ENCODE assay signal across 20 cellular contexts in the genomic region with DNA sequence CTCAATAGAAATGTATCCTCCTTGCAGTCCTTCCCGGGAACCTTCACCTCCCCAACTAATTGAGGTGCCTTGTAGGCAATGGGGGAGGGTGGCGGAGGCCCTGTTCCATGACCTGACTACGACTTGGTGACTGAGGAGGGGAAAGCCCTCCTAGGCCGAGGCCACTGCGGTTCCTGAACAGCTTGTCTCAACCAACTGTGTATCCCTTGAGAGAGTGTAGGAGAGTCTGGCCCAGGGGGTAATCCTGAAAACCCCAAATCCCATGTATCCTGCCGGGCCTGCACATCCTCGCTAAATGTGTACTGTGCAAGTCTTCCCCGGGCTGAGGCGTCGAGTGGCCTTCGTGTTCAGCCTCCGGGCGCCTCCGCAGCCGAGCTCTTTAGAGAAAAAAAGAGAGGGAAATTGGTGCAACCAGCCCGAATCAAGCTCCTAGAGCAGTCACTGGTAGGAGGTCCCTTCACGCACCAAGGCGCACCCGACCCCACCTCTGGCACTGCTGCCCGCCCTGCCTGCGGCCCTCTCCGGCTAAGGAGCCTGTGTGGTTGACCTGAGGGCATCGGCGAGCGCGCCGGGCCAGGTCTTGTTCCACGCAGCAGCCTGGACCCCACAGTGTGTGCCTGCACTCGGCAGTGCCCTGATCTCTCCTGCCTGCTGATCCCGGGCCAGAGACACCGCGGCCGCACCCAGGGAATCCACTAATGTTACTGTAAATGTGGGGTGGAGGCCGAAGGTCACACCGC. TPM values are rescaled to one million over a fixed set of nuclear protein-coding genes. Genes with fewer than 3 reads are reported as not detected.
A peak's percentile ranks its signal among the peaks of the same experiment; 100 is the strongest.
DNase-seq lines count a peak whose midpoint lies in the region; ATAC-seq and TF ChIP-seq lines count a peak whose summit lies in the region.
"Had no signal": no experiment of that assay in that cellular context is flagged by ENCODE, and none has a peak within 500 bp of the region (broad histone marks: within the 10 kb centered on the region; RNA-seq: fewer than 3 reads in every experiment).

No MANE protein-coding gene starts in this region.

- TF ChIP-seq CTCF in SK-N-SH (IDR thresholded peaks at IDR 0.05) (no peak), body of pancreas (IDR thresholded peaks at IDR 0.05) (no peak)

- WGBS in SK-N-SH (ENCODE audit: low lambda C conversion rate), result 27% methylated on average over 21 of the region's 35 CpGs
- WGBS in body of pancreas, 2 donors, result 35 to 64% methylated on average over 20 to 35 of the region's 35 CpGs

- H3K9me2 ChIP-seq in SK-N-SH, result no peaks in the 10 kb centered on the region

- no peak overlapping the region for H3K27ac ChIP-seq in SK-N-SH (ENCODE audit: low read depth in 2 of 2, low read length in 1 of 2)
- peak overlapping the region; percentile 44 to 93 (median 82) for H3K27ac ChIP-seq in body of pancreas
- H3K27ac ChIP-seq: brain microvascular endothelial cell, ovary, upper lobe of left lung had no signal

- H3K27me3 ChIP-seq in SK-N-SH (ENCODE audit: insufficient read depth) (peaks cover 98% of the 10 kb centered on the region), body of pancreas (peaks cover 0 to 22% of the 10 kb centered on the region in 2 donors)
- H3K27me3 ChIP-seq: ovary had no signal

- no peaks in the 10 kb centered on the region for H3K79me2 ChIP-seq in SK-N-SH (ENCODE audit: insufficient read depth)

- TF ChIP-seq EP300 in SK-N-SH (IDR thresholded peaks at IDR 0.05; ENCODE audit: borderline replicate concordance in 1 of 2, low read depth in 1 of 2, low read length in 1 of 2), result no peak

- H3F3A ChIP-seq in SK-N-SH (replicated peaks; ENCODE audit: insufficient read depth), result peaks cover 5% of the 10 kb centered on the region

- no peak overlapping the region for H3K9ac ChIP-seq in SK-N-SH

- no peak overlapping the region for H3K4me2 ChIP-seq in SK-N-SH

- TF ChIP-seq RAD21 in SK-N-SH (IDR thresholded peaks at IDR 0.05; ENCODE audit: low read length), result no peak

- H2AFZ ChIP-seq in SK-N-SH (ENCODE audit: low read depth), result no peak overlapping the region

- no peak overlapping the region for H3K4me3 ChIP-seq in SK-N-SH (ENCODE audit: low read depth in 2 of 2, low read length in 1 of 2)
- no peak overlapping the region for H3K4me3 ChIP-seq in body of pancreas
- H3K4me3 ChIP-seq: ovary, upper lobe of left lung had no signal

- no peak for DNase-seq in SK-N-SH
- DNase-seq in body of pancreas, result no peak
- peak; percentile 62 for DNase-seq in islet precursor cell
- DNase-seq in renal cortical epithelial cell (ENCODE audit: low read depth), result peak; percentile 53
- DNase-seq in NCI-H1694 (lab: John Stamatoyannopoulos, UW), result no peak
- DNase-seq in KG1 (lab: John Stamatoyannopoulos, UW), result no peak
- no peak for DNase-seq in H4 (ENCODE audit: low spot score)
- DNase-seq: 8988T; activated T-cell treated with anti-CD3 and anti-CD28 coated beads for 4 hours; brain microvascular endothelial cell; CD4-positive, CD25-positive, alpha-beta regulatory T cell; effector memory CD4-positive, alpha-beta T cell; GOT3; midbrain; NCI-H2171; ovary; stimulated activated naive CD4-positive, alpha-beta T cell had no signal

- no peaks in the 10 kb centered on the region for H3K9me3 ChIP-seq in SK-N-SH
- no peaks in the 10 kb centered on the region for H3K9me3 ChIP-seq in body of pancreas
- H3K9me3 ChIP-seq: upper lobe of left lung had no signal

- 0 out of 2 replicates have a peak, but pooled peaks cover 3% of the 10 kb centered on the region for H4K20me1 ChIP-seq in SK-N-SH (ENCODE audit: insufficient read depth)

- peak; percentile 13; the same call in 1 of the 3 replicates for ATAC-seq in SK-N-SH treated with all-trans-retinoic acid at 6 μM for 48 hours
- no peak for ATAC-seq in body of pancreas

- CTCF ChIA-PET in SK-N-SH (lab: Yijun Ruan, JAX), result interaction anchor here (1.0 to 1.3 kb wide), 4 partner anchors 14 to 712 kb away, joined by 3 to 4 read pairs (median 3); no protein-coding TSS in a partner anchor

- H3K36me3 ChIP-seq in SK-N-SH (replicated peaks in 1 of 2; ENCODE audit: control insufficient read depth in 1 of 2, insufficient read depth in 2 of 2, low read length in 1 of 2) (no peaks in the 10 kb centered on the region), body of pancreas (replicated peaks in 1 of 2; ENCODE audit: insufficient read depth in 1 of 2, low read depth in 2 of 2) (no peaks in the 10 kb centered on the region)
- H3K36me3 ChIP-seq: brain microvascular endothelial cell, ovary, upper lobe of left lung had no signal

- intact Hi-C loops in body of pancreas (cut with DNase I), result no loop called here

- POLR2A ChIA-PET in SK-N-SH (lab: Yijun Ruan, JAX), result no interaction called here

- H3K4me1 ChIP-seq in SK-N-SH (ENCODE audit: control insufficient read depth in 1 of 2, insufficient read depth in 2 of 2, low read depth in 1 of 2, low read length in 1 of 2) (no peaks in the 10 kb centered on the region), body of pancreas (peaks cover 27% of the 10 kb centered on the region)

- TF ChIP-seq POLR2A in body of pancreas (IDR thresholded peaks at IDR 0.05), result no peak

TF ChIP-seq in SK-N-SH treated with all-trans-retinoic acid at 6 μM for 48 hours, 23 proteins besides CTCF, POLR2A, EP300 and RAD21 (continues in another document):
- TF ChIP-seq BACH2 (CRISPR knock-in tag; IDR thresholded peaks at IDR 0.05; ENCODE audit: borderline replicate concordance) (no peak), TSHZ2 (CRISPR knock-in tag; IDR thresholded peaks at IDR 0.05) (no peak)

TF ChIP-seq in SK-N-SH, 30 proteins besides CTCF, POLR2A, EP300 and RAD21:
- TF ChIP-seq RCOR1 (IDR thresholded peaks at IDR 0.05; ENCODE audit: low read length) (no peak), MXI1 (IDR thresholded peaks at IDR 0.05; ENCODE audit: low read depth, low read length) (no peak), SMC3 (IDR thresholded peaks at IDR 0.05; ENCODE audit: low read depth, low read length) (no peak), ELF1 (IDR thresholded peaks at IDR 0.05) (no peak), FOSL2 (IDR thresholded peaks at IDR 0.05; ENCODE audit: borderline replicate concordance, low read depth) (no peak), POLR2AphosphoS5 (IDR thresholded peaks at IDR 0.05; ENCODE audit: low read depth, low read length) (no peak), PBX3 (IDR thresholded peaks at IDR 0.05) (no peak), RFX5 (IDR thresholded peaks at IDR 0.05; ENCODE audit: low read length) (no peak), EZH2phosphoT487 (IDR thresholded peaks at IDR 0.05; ENCODE audit: borderline replicate concordance, low read depth) (no peak), TCF12 (IDR thresholded peaks at IDR 0.05) (no peak), MEF2A (IDR thresholded peaks at IDR 0.05; ENCODE audit: borderline replicate concordance, low read depth) (no peak), TEAD4 (IDR thresholded peaks at IDR 0.05; ENCODE audit: borderline replicate concordance, insufficient read depth) (no peak), GATA2 (CRISPR knock-in tag; IDR thresholded peaks at IDR 0.05) (no peak), GABPA (IDR thresholded peaks at IDR 0.05; ENCODE audit: low read depth) (no peak), CHD2 (IDR thresholded peaks at IDR 0.05; ENCODE audit: low read length, partially characterized antibody) (no peak), TAF1 (IDR thresholded peaks at IDR 0.05; ENCODE audit: borderline replicate concordance, low read depth, low read length) (no peak), RXRA (IDR thresholded peaks at IDR 0.05; ENCODE audit: borderline replicate concordance, low read depth) (no peak), USF2 (IDR thresholded peaks at IDR 0.05; ENCODE audit: borderline replicate concordance, low read depth, low read length) (no peak)
- TF ChIP-seq, protein P1, sequence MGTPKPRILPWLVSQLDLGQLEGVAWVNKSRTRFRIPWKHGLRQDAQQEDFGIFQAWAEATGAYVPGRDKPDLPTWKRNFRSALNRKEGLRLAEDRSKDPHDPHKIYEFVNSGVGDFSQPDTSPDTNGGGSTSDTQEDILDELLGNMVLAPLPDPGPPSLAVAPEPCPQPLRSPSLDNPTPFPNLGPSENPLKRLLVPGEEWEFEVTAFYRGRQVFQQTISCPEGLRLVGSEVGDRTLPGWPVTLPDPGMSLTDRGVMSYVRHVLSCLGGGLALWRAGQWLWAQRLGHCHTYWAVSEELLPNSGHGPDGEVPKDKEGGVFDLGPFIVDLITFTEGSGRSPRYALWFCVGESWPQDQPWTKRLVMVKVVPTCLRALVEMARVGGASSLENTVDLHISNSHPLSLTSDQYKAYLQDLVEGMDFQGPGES (IDR thresholded peaks at IDR 0.05; ENCODE audit: low read depth, low read length), result no peak
- TF ChIP-seq, protein P2, sequence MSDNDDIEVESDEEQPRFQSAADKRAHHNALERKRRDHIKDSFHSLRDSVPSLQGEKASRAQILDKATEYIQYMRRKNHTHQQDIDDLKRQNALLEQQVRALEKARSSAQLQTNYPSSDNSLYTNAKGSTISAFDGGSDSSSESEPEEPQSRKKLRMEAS (IDR thresholded peaks at IDR 0.05; ENCODE audit: low read depth), result no peak

RNA-seq across cellular contexts. Expression of gene SIM1, which starts 7.3 kb away (rescaled TPM):
- polyA plus RNA-seq in SK-N-SH (2012; rRNA removed), result 0.02 TPM in 1 of 2 replicates, not detected in the other
- polyA plus RNA-seq in SK-N-SH (2012; cell fraction: cytosol; rRNA removed), result 0.01 and 0.03 TPM in 2 replicates
- polyA plus RNA-seq in SK-N-SH (2012; cell fraction: nucleus; rRNA removed), result 0.01 TPM in 1 of 2 replicates, not detected in the other
- 1 to 10 TPM; 3.6 to 6.9 TPM for total RNA-seq in body of pancreas
- total RNA-seq in renal cortical epithelial cell, result 5.6 and 30.8 TPM in 2 replicates
- total RNA-seq in H4 (2014; rRNA removed; shearing (Covaris generic)), result 0.02 TPM in 1 of 2 replicates, not detected in the other
- total RNA-seq: frontal cortex, upper lobe of left lung had no signal
- polyA plus RNA-seq: ovary had no signal

Comparison
In these comparisons a context has a peak if more than half of its experiments do, and no peak if none do; other contexts are left out.
1. DNase-seq: peak in islet precursor cell (single experiment) and renal cortical epithelial cell (single experiment); none in SK-N-SH (single experiment), body of pancreas (0 of 4), NCI-H1694 (single experiment), KG1 (single experiment) and H4 (single experiment).
2. H3K27ac ChIP-seq: peak in body of pancreas (4 of 4); none in SK-N-SH (0 of 2).